ENCODE assay signal across 6 cellular contexts in the genomic region with DNA sequence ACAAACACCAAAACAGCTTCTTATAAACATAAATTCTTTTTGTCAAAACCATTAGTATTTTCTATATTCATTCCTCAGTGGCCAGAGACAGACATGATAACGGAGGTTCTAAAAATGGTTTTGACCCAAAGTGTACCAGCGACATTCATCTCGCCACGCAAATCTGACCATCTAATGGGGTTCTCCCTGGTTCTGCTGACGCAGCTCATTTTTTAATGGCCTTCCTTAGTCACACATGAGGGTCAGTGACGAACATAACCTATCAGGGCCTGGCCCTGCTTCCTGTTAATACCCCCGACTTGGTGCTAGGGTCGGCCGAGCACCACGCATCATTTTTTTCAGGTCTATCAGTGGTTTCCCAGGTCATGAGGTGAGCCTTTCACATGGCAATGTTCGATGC.
"Had no signal": no experiment of that assay in that cellular context is flagged by ENCODE, and none has a peak within 500 bp of the region (broad histone marks: within the 10 kb centered on the region; RNA-seq: fewer than 3 reads in every experiment).

No MANE protein-coding gene starts in this region.

- H3K27ac ChIP-seq: HL-60, KMS-11 had no signal

- FAIRE-seq: HTR-8/SVneo had no signal

- H3K4me2 ChIP-seq: KMS-11 had no signal

- H3K9ac ChIP-seq: KMS-11 had no signal

- DNase-seq: Karpas-422, KBM-7, KG1 had no signal
